Comparison of ENCODE assay signal across 8 cellular contexts in genomic region chrX:39936886-39937770, GRCh38.
DNase-seq lines count a peak whose midpoint lies in the region; ATAC-seq lines count a peak whose summit lies in the region.

No MANE protein-coding gene starts in this region.

- peaks cover 9% of the 10 kb centered on the region for H3K4me1 Mint-ChIP-seq in T-helper 2 cell treated with Interferon-gamma antibody and Interleukin-4, amounts not matched to agents 5 μg/mL and 100 μg/mL, for 36 hours (ENCODE audit: low read depth)
- peaks cover 2% of the 10 kb centered on the region for H3K4me1 Mint-ChIP-seq in memory B cell

- H3K27me3 Mint-ChIP-seq in T-helper 2 cell treated with Interferon-gamma antibody and Interleukin-4, amounts not matched to agents 5 μg/mL and 100 μg/mL, for 36 hours (ENCODE audit: low read depth), result no peaks in the 10 kb centered on the region
- H3K27me3 Mint-ChIP-seq in memory B cell, result peaks cover 1% of the 10 kb centered on the region

- H3K27ac Mint-ChIP-seq in T-helper 2 cell treated with Interferon-gamma antibody and Interleukin-4, amounts not matched to agents 5 μg/mL and 100 μg/mL, for 36 hours, result peak overlapping the region; percentile 84
- peak overlapping the region; percentile 11 for H3K27ac Mint-ChIP-seq in memory B cell

- DNase-seq in T-helper 2 cell treated with Interferon-gamma antibody and Interleukin-4, amounts not matched to agents 5 μg/mL and 100 μg/mL, for 36 hours (ENCODE audit: low spot score), result no peak
- DNase-seq in memory B cell (ENCODE audit: low spot score in 2 of 2), result no peak
- DNase-seq in NCI-H1092 treated with DMSO at 0.1 percent for 48 hours (lab: John Stamatoyannopoulos, UW), result no peak
- no peak for DNase-seq in DMS79 (lab: John Stamatoyannopoulos, UW)
- no peak for DNase-seq in SK-N-DZ (ENCODE audit: low spot score)

- peak; percentile 72 for ATAC-seq in GM18508 (IDR thresholded peaks at IDR 0.05; ENCODE audit: insufficient read depth, unreplicated experiment)
- ATAC-seq in HG02588 (IDR thresholded peaks at IDR 0.05; ENCODE audit: unreplicated experiment), result peak; percentile 63
- ATAC-seq in memory B cell (ENCODE audit: low read depth), result peak; percentile 59
- no peak for ATAC-seq in GM21619 (IDR thresholded peaks at IDR 0.05; ENCODE audit: unreplicated experiment)

- H3K9me3 Mint-ChIP-seq in T-helper 2 cell treated with Interferon-gamma antibody and Interleukin-4, amounts not matched to agents 5 μg/mL and 100 μg/mL, for 36 hours, result no peaks in the 10 kb centered on the region
- no peaks in the 10 kb centered on the region for H3K9me3 Mint-ChIP-seq in memory B cell

- H3K4me3 Mint-ChIP-seq in T-helper 2 cell treated with Interferon-gamma antibody and Interleukin-4, amounts not matched to agents 5 μg/mL and 100 μg/mL, for 36 hours, result peak overlapping the region; percentile 67
- peak overlapping the region; percentile 80 for H3K4me3 Mint-ChIP-seq in memory B cell

- no peaks in the 10 kb centered on the region for H3K36me3 Mint-ChIP-seq in T-helper 2 cell treated with Interferon-gamma antibody and Interleukin-4, amounts not matched to agents 5 μg/mL and 100 μg/mL, for 36 hours (ENCODE audit: low read depth)
- H3K36me3 Mint-ChIP-seq in memory B cell, result no peaks in the 10 kb centered on the region
